16 cellular contexts compared by ENCODE assay signal in the genomic region with DNA sequence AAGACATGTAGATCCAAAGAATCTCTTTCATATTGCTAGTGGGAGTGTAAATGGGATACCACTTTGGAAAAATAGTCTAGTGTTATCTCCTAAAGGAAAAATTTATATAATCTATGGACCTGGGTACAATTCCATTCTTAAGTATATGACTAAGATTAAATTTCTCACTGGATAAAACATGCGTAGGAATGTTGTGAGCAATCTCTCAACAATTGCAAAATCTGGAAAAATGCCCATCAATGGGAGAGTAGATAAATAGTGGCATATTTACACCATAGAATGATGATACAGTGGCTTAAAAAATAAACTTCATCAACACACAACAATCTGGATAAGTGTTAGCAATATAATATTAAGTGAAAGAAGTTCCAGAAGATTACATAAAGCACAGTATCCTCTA.
DNase-seq lines count a peak whose midpoint lies in the region; ATAC-seq, FAIRE-seq and TF ChIP-seq lines count a peak whose summit lies in the region.
"Had no signal": no experiment of that assay in that cellular context is flagged by ENCODE, and none has a peak within 500 bp of the region (broad histone marks: within the 10 kb centered on the region; RNA-seq: fewer than 3 reads in every experiment).

No MANE protein-coding gene starts in this region.

- no peaks in the 10 kb centered on the region for H3K9me3 ChIP-seq in WERI-Rb-1 (ENCODE audit: severe bottlenecking)
- H3K9me3 ChIP-seq in SJCRH30 (replicated peaks): no peaks in the 10 kb centered on the region

- peak; percentile 4 for DNase-seq in AG09309 (ENCODE audit: low read depth)
- peak; percentile 17 for DNase-seq in RCC 7860 (ENCODE audit: low spot score)
- peak; percentile 34 to 74 for DNase-seq in cardiac fibroblast (ENCODE audit: low read depth in 2 of 2)
- DNase-seq in iris pigment epithelial cell (ENCODE audit: low read depth): peak; percentile 62
- no peak for DNase-seq in WERI-Rb-1
- no peak for DNase-seq in SJCRH30
- DNase-seq: ACHN; activated CD4-positive, alpha-beta T cell treated with anti-CD3 and anti-CD28 coated beads, Interleukin-2, amount 10 ng/mL, durations not matched to agents 24 days and 14 days; erythroblast; Kasumi-1; left ventricle myocardium superior; NCI-H1436 treated with DMSO at 0.1 percent for 48 hours; stimulated activated naive CD4-positive, alpha-beta T cell had no signal

- no peaks in the 10 kb centered on the region for H3K36me3 ChIP-seq in WERI-Rb-1
- no peaks in the 10 kb centered on the region for H3K36me3 ChIP-seq in SJCRH30

- no peak for FAIRE-seq in RCC 7860 (lab: Jason Lieb, UNC)

- H3K4me3 ChIP-seq in AG09309 (ENCODE audit: control insufficient read depth, low read depth, low read length) (no peak overlapping the region), cardiac fibroblast (replicated peaks in 1 of 2; ENCODE audit: low read depth in 2 of 2, low read length in 2 of 2) (no peak overlapping the region), WERI-Rb-1 (ENCODE audit: low read depth, low read length) (no peak overlapping the region), SJCRH30 (no peak overlapping the region)

- H3K27me3 ChIP-seq in WERI-Rb-1 (ENCODE audit: insufficient read depth, low read depth, severe bottlenecking) (no peaks in the 10 kb centered on the region), SJCRH30 (no peaks in the 10 kb centered on the region)

- ATAC-seq in GM18502 (IDR thresholded peaks at IDR 0.05; ENCODE audit: poor library complexity, unreplicated experiment): no peak
- no peak for ATAC-seq in HG03442 (IDR thresholded peaks at IDR 0.05; ENCODE audit: unreplicated experiment)
- ATAC-seq: left ventricle myocardium superior had no signal

- H3K27ac ChIP-seq in WERI-Rb-1 (no peak overlapping the region), SJCRH30 (no peak overlapping the region)
- H3K27ac ChIP-seq: parathyroid adenoma had no signal

- TF ChIP-seq CTCF in AG09309 (IDR thresholded peaks at IDR 0.05; ENCODE audit: control insufficient read depth, insufficient read depth, low read depth, low read length, missing control alignments) (no peak), cardiac fibroblast (IDR thresholded peaks at IDR 0.05; ENCODE audit: low read depth, low read length) (no peak), WERI-Rb-1 (IDR thresholded peaks at IDR 0.05; ENCODE audit: low read depth, low read length) (no peak)

- peaks cover 16% of the 10 kb centered on the region for H3K4me1 ChIP-seq in SJCRH30
- H3K4me1 ChIP-seq: parathyroid adenoma had no signal

Comparison
In these comparisons a context has a peak if more than half of its experiments do, and no peak if none do; other contexts are left out.
1. DNase-seq: peak in AG09309 (single experiment), RCC 7860 (single experiment), cardiac fibroblast (2 of 2) and iris pigment epithelial cell (single experiment); none in WERI-Rb-1 (single experiment) and SJCRH30 (0 of 2).